Comparison of ENCODE assay signal across 1 cellular context in genomic region chr19:49592486-49593232, GRCh38.
TF ChIP-seq lines count a peak whose summit lies in the region.

No MANE protein-coding gene starts in this region.

TF ChIP-seq in K562, 482 proteins besides CTCF, POLR2A, EP300 and RAD21 (continued from another document):
- TF ChIP-seq HDAC8 (tag; IDR thresholded peaks at IDR 0.05) (no peak), KLF13 (tag; IDR thresholded peaks at IDR 0.05; ENCODE audit: borderline replicate concordance, low read depth) (no peak), ZNF121 (CRISPR knock-in tag; conservative IDR thresholded peaks at IDR 0.05) (no peak), PTTG1 (tag; IDR thresholded peaks at IDR 0.05; ENCODE audit: low read depth) (no peak), CSDE1 (IDR thresholded peaks at IDR 0.05) (no peak), FOXO4 (CRISPR knock-in tag; IDR thresholded peaks at IDR 0.05) (no peak), SAP30 (IDR thresholded peaks at IDR 0.05; ENCODE audit: borderline replicate concordance, insufficient read depth, low read depth, low read length, poor library complexity, severe bottlenecking) (no peak), U2AF2 (optimal IDR thresholded peaks at IDR 0.05; ENCODE audit: low read depth, low read length) (no peak), POLR2AphosphoS2 (IDR thresholded peaks at IDR 0.05; ENCODE audit: low read length) (no peak), NFIX (CRISPR knock-in tag; IDR thresholded peaks at IDR 0.05; ENCODE audit: low read depth) (no peak), STAT6 (CRISPR knock-in tag; IDR thresholded peaks at IDR 0.05) (no peak), CTCFL (IDR thresholded peaks at IDR 0.05; ENCODE audit: borderline replicate concordance, insufficient read depth, low read depth, low read length, poor library complexity, severe bottlenecking) (no peak), ZNF717 (CRISPR knock-in tag; IDR thresholded peaks at IDR 0.05) (no peak), SRSF1 (IDR thresholded peaks at IDR 0.05; ENCODE audit: low read depth, low read length) (no peak), NR2C1 (IDR thresholded peaks at IDR 0.05) (no peak), NR2C1 (tag; IDR thresholded peaks at IDR 0.05) (no peak), ZSCAN29 (IDR thresholded peaks at IDR 0.05) (no peak), ZNF561 (CRISPR knock-in tag; conservative IDR thresholded peaks at IDR 0.05) (no peak), HDAC1 (IDR thresholded peaks at IDR 0.05) (0 out of 4 replicates have a peak, but pooled peaks of 1 of the 2 experiments have one; percentile 33), ARID3B (CRISPR knock-in tag; IDR thresholded peaks at IDR 0.05; ENCODE audit: borderline replicate concordance) (no peak), ZNF740 (CRISPR knock-in tag; IDR thresholded peaks at IDR 0.05) (no peak; the same call in 1 of the 2 replicates), ZNF740 (tag; IDR thresholded peaks at IDR 0.05) (0 out of 4 replicates have a peak, but pooled peaks of 1 of the 2 experiments have one; percentile 33), ZEB2 (IDR thresholded peaks at IDR 0.05) (peak; percentile 32; the same call in 1 of the 2 replicates), CEBPB (tag; IDR thresholded peaks at IDR 0.05) (no peak), HSF4 (CRISPR knock-in tag; IDR thresholded peaks at IDR 0.05; ENCODE audit: borderline replicate concordance) (no peak), MCM3 (IDR thresholded peaks at IDR 0.05) (no peak), SNRNP70 (optimal IDR thresholded peaks at IDR 0.05; ENCODE audit: low read depth, low read length) (no peak), RBBP5 (IDR thresholded peaks at IDR 0.05; ENCODE audit: borderline replicate concordance, insufficient read depth, low read length, poor library complexity, severe bottlenecking) (peak; percentile 29), ZBTB33 (CRISPR knock-in tag; IDR thresholded peaks at IDR 0.05) (no peak), ZBTB9 (CRISPR knock-in tag; IDR thresholded peaks at IDR 0.05) (no peak), MAFF (IDR thresholded peaks at IDR 0.05; ENCODE audit: low read length) (no peak), DPF2 (IDR thresholded peaks at IDR 0.05) (no peak)
